Comparison of ENCODE assay signal across 14 cellular contexts in genomic region chr9:80305136-80305535, GRCh38.
A peak's percentile ranks its signal among the peaks of the same experiment; 100 is the strongest.
DNase-seq lines count a peak whose midpoint lies in the region; TF ChIP-seq lines count a peak whose summit lies in the region.
"Had no signal": no experiment of that assay in that cellular context is flagged by ENCODE, and none has a peak within 500 bp of the region (broad histone marks: within the 10 kb centered on the region; RNA-seq: fewer than 3 reads in every experiment).

No MANE protein-coding gene starts in this region.

- H2AK5ac ChIP-seq in mesenchymal stem cell (ENCODE audit: low read length, severe bottlenecking), result no peak overlapping the region

- H3K27ac ChIP-seq in mesenchymal stem cell (ENCODE audit: low read length, poor library complexity, severe bottlenecking) (no peak overlapping the region), brain microvascular endothelial cell (no peak overlapping the region)

- H3K4me2 ChIP-seq in mesenchymal stem cell (ENCODE audit: low read length, poor library complexity, severe bottlenecking), result no peak overlapping the region

- no peaks in the 10 kb centered on the region for H3K79me1 ChIP-seq in mesenchymal stem cell (replicated peaks; ENCODE audit: low read length, poor library complexity, severe bottlenecking)

- H2BK120ac ChIP-seq in mesenchymal stem cell (ENCODE audit: low read depth, low read length), result no peak overlapping the region

- no peak overlapping the region for H2AFZ ChIP-seq in mesenchymal stem cell (ENCODE audit: low read depth, low read length)

- H3K27me3 ChIP-seq in mesenchymal stem cell (ENCODE audit: control insufficient read depth in 1 of 2, insufficient read depth in 1 of 2, low read length in 2 of 2) (no peaks in the 10 kb centered on the region), brain microvascular endothelial cell (replicated peaks) (no peaks in the 10 kb centered on the region)
- H3K27me3 ChIP-seq: BE2C had no signal

- H3K27me3 Mint-ChIP-seq in HFFc6 (ENCODE audit: insufficient read depth), result no peaks in the 10 kb centered on the region; the same call in 1 of the 2 replicates
- H3K27me3 Mint-ChIP-seq: CD4-positive, CD25-positive, alpha-beta regulatory T cell had no signal

- H4K91ac ChIP-seq in mesenchymal stem cell (ENCODE audit: low read length), result no peak overlapping the region

- no peaks in the 10 kb centered on the region for H3K4me1 Mint-ChIP-seq in HFFc6 (ENCODE audit: low read depth)
- H3K4me1 Mint-ChIP-seq: CD4-positive, CD25-positive, alpha-beta regulatory T cell had no signal

- no peaks in the 10 kb centered on the region for H3K36me3 Mint-ChIP-seq in HFFc6 (ENCODE audit: low read depth)
- H3K36me3 Mint-ChIP-seq: CD4-positive, CD25-positive, alpha-beta regulatory T cell had no signal

- in situ Hi-C loops in brain microvascular endothelial cell (cut with HindIII; ENCODE audit: low pct_ligation_motif_present, low sequenced_read_pairs), result no loop called here

- H3K4ac ChIP-seq in mesenchymal stem cell (ENCODE audit: low read depth in 1 of 2, low read length in 2 of 2), result no peak overlapping the region

- H3K4me3 ChIP-seq in choroid plexus epithelial cell (ENCODE audit: low read depth, low read length) (no peak overlapping the region), mesenchymal stem cell (ENCODE audit: insufficient read depth in 1 of 2, low read depth in 1 of 2, low read length in 2 of 2) (no peak overlapping the region), brain microvascular endothelial cell (ENCODE audit: low read depth, low read length) (no peak overlapping the region)

- H3K9me3 Mint-ChIP-seq in HFFc6, result peaks cover 26% of the 10 kb centered on the region

- no CpG with 5 or more reads among the region's 1 CpG for WGBS in mesenchymal stem cell

- H3K4me3 Mint-ChIP-seq in HFFc6, result no peak overlapping the region
- H3K4me3 Mint-ChIP-seq: CD4-positive, CD25-positive, alpha-beta regulatory T cell had no signal

- no peak overlapping the region for H3K18ac ChIP-seq in mesenchymal stem cell (ENCODE audit: low read depth in 1 of 2, low read length in 2 of 2)

- H3K23ac ChIP-seq in mesenchymal stem cell (ENCODE audit: low read length in 2 of 2), result no peak overlapping the region

- no peak overlapping the region for H4K8ac ChIP-seq in mesenchymal stem cell (ENCODE audit: low read length)

- TF ChIP-seq CTCF in choroid plexus epithelial cell (conservative IDR thresholded peaks at IDR 0.05; ENCODE audit: low read depth, low read length) (no peak), brain microvascular endothelial cell (IDR thresholded peaks at IDR 0.05; ENCODE audit: low read depth, low read length, missing control alignments) (no peak), HFFc6 (IDR thresholded peaks at IDR 0.05) (no peak)

- H2BK5ac ChIP-seq in mesenchymal stem cell (ENCODE audit: low read depth, low read length, poor library complexity, severe bottlenecking), result no peak overlapping the region

- H3K14ac ChIP-seq in mesenchymal stem cell (ENCODE audit: low read length in 2 of 2), result no peak overlapping the region

- H3K27ac Mint-ChIP-seq in HFFc6, result no peak overlapping the region
- H3K27ac Mint-ChIP-seq: CD4-positive, CD25-positive, alpha-beta regulatory T cell had no signal

- DNase-seq in M059J (ENCODE audit: low read depth) (peak; percentile 3), choroid plexus epithelial cell (ENCODE audit: low read depth) (peak; percentile 20), mesenchymal stem cell (peak; percentile 6), brain microvascular endothelial cell (no peak), HFFc6 (no peak), activated gamma-delta T cell (lab: John Stamatoyannopoulos, UW) (no peak), GOT3 (lab: John Stamatoyannopoulos, UW) (no peak)
- DNase-seq: ACHN; BE2C; C1 segment of cervical spinal cord; Caco-2; CD4-positive, CD25-positive, alpha-beta regulatory T cell; HCEC 1CT; IMR-90 had no signal

- H3K36me3 ChIP-seq in mesenchymal stem cell (ENCODE audit: control insufficient read depth in 1 of 2, insufficient read depth in 2 of 2, low read depth in 1 of 2, low read length in 2 of 2) (no peaks in the 10 kb centered on the region), brain microvascular endothelial cell (replicated peaks) (no peaks in the 10 kb centered on the region)
- H3K36me3 ChIP-seq: BE2C had no signal

- H2BK15ac ChIP-seq in mesenchymal stem cell (ENCODE audit: low read depth, poor library complexity, severe bottlenecking), result no peak overlapping the region

- H3K4me1 ChIP-seq in mesenchymal stem cell (ENCODE audit: control insufficient read depth, insufficient read depth, low read depth, low read length), result no peaks in the 10 kb centered on the region
- H3K4me1 ChIP-seq: BE2C, Caco-2 had no signal

- peaks cover 5% of the 10 kb centered on the region for H3K9me3 ChIP-seq in mesenchymal stem cell (ENCODE audit: control insufficient read depth, low read length)
- H3K9me3 ChIP-seq: BE2C, Caco-2 had no signal

- H3K9ac ChIP-seq in mesenchymal stem cell (ENCODE audit: low read length), result no peak overlapping the region

- no peak overlapping the region for H2BK12ac ChIP-seq in mesenchymal stem cell (ENCODE audit: low read length in 2 of 2)

Comparison
In these comparisons a context has a peak if more than half of its experiments do, and no peak if none do; other contexts are left out.
1. DNase-seq: peak in M059J (single experiment), choroid plexus epithelial cell (single experiment) and mesenchymal stem cell (single experiment); none in brain microvascular endothelial cell (single experiment), HFFc6 (single experiment), activated gamma-delta T cell (single experiment) and GOT3 (single experiment).